8 cellular contexts compared by ENCODE assay signal in genomic region chr19:11142528-11143171, GRCh38. TPM values are rescaled to one million over a fixed set of nuclear protein-coding genes. Genes with fewer than 3 reads are reported as not detected.
DNase-seq lines count a peak whose midpoint lies in the region; ATAC-seq, FAIRE-seq and TF ChIP-seq lines count a peak whose summit lies in the region.

No MANE protein-coding gene starts in this region.

- H3K9me3 ChIP-seq in mucosa of descending colon: no peaks in the 10 kb centered on the region

- DNase-seq in Daoy (ENCODE audit: low read depth): peak; percentile 98
- peak; percentile 94 for DNase-seq in RCC 7860 (ENCODE audit: low spot score)
- DNase-seq in erythroblast (lab: John Stamatoyannopoulos, UW): peak; percentile 60 to 68
- peak; percentile 55 to 80 (median 78) for DNase-seq in mucosa of descending colon
- DNase-seq in GM10266 (ENCODE audit: extremely low spot score): no peak

- intact Hi-C loops in mucosa of descending colon (cut with DNase I, micrococcal nuclease): no loop called here

- peaks cover 26% of the 10 kb centered on the region for H3K4me1 ChIP-seq in mucosa of descending colon (ENCODE audit: low read depth)

- no peak for TF ChIP-seq POLR2A in erythroblast (IDR thresholded peaks at IDR 0.05; ENCODE audit: low read length)

- peak; percentile 55 for FAIRE-seq in RCC 7860 (lab: Jason Lieb, UNC)

- no peaks in the 10 kb centered on the region for H3K36me3 ChIP-seq in mucosa of descending colon (ENCODE audit: low read depth)

- H3K4me3 ChIP-seq in mucosa of descending colon: no peak overlapping the region

- peak; percentile 48 for ATAC-seq in mucosa of descending colon
- no peak for ATAC-seq in HG02938 (IDR thresholded peaks at IDR 0.05; ENCODE audit: unreplicated experiment)
- ATAC-seq in HG02981 (IDR thresholded peaks at IDR 0.05; ENCODE audit: unreplicated experiment): no peak
- ATAC-seq in GM21381 (IDR thresholded peaks at IDR 0.05; ENCODE audit: unreplicated experiment): no peak

- TF ChIP-seq CTCF in mucosa of descending colon (IDR thresholded peaks at IDR 0.05) (no peak), GM10266 (IDR thresholded peaks at IDR 0.05; ENCODE audit: control insufficient read depth, insufficient read depth, low read depth, missing control alignments) (no peak)

RNA-seq across cellular contexts. Expression of gene SPC24, which starts 12.9 kb away (rescaled TPM):
- total RNA-seq in Daoy (2014; rRNA removed; shearing (Covaris generic)): 54.7 and 94.6 TPM in 2 replicates
- total RNA-seq in mucosa of descending colon: 10 to 100 TPM in 1 of 3 donors, 1 to 10 TPM in 2; 2.8 to 15.8 (median 3.8) TPM

RNA-seq across cellular contexts. Expression of gene LDLR, which starts 53.4 kb away (rescaled TPM):
- total RNA-seq in Daoy (2014; rRNA removed; shearing (Covaris generic)): 68.3 and 72.5 TPM in 2 replicates
- 100 to 1,000 TPM in 2 of 3 donors, 10 to 100 TPM in 1; 83.9 to 147 (median 116) TPM for total RNA-seq in mucosa of descending colon

RNA-seq across cellular contexts. Expression of gene KANK2, which starts 54.7 kb away (rescaled TPM):
- total RNA-seq in Daoy (2014; rRNA removed; shearing (Covaris generic)): 49.0 and 75.1 TPM in 2 replicates
- total RNA-seq in mucosa of descending colon: 100 to 1,000 TPM in 1 of 3 donors, 10 to 100 TPM in 2; 28.0 to 562 (median 77.5) TPM
